Comparison of ENCODE assay signal across 2 cellular contexts in the genomic region with DNA sequence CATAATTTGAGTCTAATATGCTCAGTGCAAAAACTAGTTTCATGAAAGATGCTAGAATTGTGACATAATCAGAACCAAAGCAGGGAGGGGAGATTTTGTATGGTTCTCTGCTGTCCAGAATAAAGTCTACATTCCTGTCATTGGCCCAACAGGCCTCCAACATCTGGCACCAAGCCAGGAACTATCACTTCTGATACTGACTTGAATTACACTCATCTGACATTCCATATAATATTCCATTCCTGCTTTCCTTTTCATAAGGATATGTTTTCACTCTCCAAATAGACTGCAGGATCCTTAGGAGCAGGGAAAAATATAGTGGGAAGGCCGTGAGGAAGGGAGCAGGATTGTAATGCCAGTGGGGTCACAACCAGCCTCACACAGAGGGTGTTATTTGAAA.
A peak's percentile ranks its signal among the peaks of the same experiment; 100 is the strongest.
TF ChIP-seq lines count a peak whose summit lies in the region.

No MANE protein-coding gene starts in this region.

TF ChIP-seq in SK-N-SH treated with all-trans-retinoic acid at 6 μM for 48 hours, 23 proteins besides CTCF, POLR2A, EP300 and RAD21 (continued from another document):
- TF ChIP-seq TSHZ2 (CRISPR knock-in tag; IDR thresholded peaks at IDR 0.05), result no peak
- TF ChIP-seq, protein P1, sequence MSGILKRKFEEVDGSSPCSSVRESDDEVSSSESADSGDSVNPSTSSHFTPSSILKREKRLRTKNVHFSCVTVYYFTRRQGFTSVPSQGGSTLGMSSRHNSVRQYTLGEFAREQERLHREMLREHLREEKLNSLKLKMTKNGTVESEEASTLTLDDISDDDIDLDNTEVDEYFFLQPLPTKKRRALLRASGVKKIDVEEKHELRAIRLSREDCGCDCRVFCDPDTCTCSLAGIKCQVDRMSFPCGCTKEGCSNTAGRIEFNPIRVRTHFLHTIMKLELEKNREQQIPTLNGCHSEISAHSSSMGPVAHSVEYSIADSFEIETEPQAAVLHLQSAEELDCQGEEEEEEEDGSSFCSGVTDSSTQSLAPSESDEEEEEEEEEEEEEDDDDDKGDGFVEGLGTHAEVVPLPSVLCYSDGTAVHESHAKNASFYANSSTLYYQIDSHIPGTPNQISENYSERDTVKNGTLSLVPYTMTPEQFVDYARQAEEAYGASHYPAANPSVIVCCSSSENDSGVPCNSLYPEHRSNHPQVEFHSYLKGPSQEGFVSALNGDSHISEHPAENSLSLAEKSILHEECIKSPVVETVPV (CRISPR knock-in tag; IDR thresholded peaks at IDR 0.05), result no peak
- TF ChIP-seq BACH2 (CRISPR knock-in tag; IDR thresholded peaks at IDR 0.05; ENCODE audit: borderline replicate concordance), result no peak
- no peak for TF ChIP-seq TOX (CRISPR knock-in tag; IDR thresholded peaks at IDR 0.05; ENCODE audit: borderline replicate concordance)
- TF ChIP-seq RARB (CRISPR knock-in tag; IDR thresholded peaks at IDR 0.05), result no peak
- no peak for TF ChIP-seq SNAI2 (CRISPR knock-in tag; IDR thresholded peaks at IDR 0.05)
- TF ChIP-seq GLIS3 (CRISPR knock-in tag; IDR thresholded peaks at IDR 0.05), result no peak
- no peak for TF ChIP-seq ARNTL (CRISPR knock-in tag; IDR thresholded peaks at IDR 0.05; ENCODE audit: borderline replicate concordance, low read depth)
- no peak for TF ChIP-seq ZFP30 (CRISPR knock-in tag; IDR thresholded peaks at IDR 0.05)
- TF ChIP-seq, protein P2, sequence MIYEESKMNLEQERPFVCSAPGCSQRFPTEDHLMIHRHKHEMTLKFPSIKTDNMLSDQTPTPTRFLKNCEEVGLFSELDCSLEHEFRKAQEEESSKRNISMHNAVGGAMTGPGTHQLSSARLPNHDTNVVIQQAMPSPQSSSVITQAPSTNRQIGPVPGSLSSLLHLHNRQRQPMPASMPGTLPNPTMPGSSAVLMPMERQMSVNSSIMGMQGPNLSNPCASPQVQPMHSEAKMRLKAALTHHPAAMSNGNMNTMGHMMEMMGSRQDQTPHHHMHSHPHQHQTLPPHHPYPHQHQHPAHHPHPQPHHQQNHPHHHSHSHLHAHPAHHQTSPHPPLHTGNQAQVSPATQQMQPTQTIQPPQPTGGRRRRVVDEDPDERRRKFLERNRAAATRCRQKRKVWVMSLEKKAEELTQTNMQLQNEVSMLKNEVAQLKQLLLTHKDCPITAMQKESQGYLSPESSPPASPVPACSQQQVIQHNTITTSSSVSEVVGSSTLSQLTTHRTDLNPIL (CRISPR knock-in tag; IDR thresholded peaks at IDR 0.05; ENCODE audit: low read depth), result no peak
- TF ChIP-seq ESRRG (CRISPR knock-in tag; IDR thresholded peaks at IDR 0.05), result no peak

TF ChIP-seq in HEK293, 187 proteins besides CTCF, POLR2A, EP300 and RAD21 (continued from another document):
- TF ChIP-seq ZXDB (tag by site-specific recombination; IDR thresholded peaks at IDR 0.05) (no peak), PRDM1 (tag by site-specific recombination; IDR thresholded peaks at IDR 0.05) (peak; percentile 14; the same call in 1 of the 2 replicates), IKZF3 (tag by site-specific recombination; IDR thresholded peaks at IDR 0.05) (peak; percentile 55; the same call in 1 of the 2 replicates), ZNF423 (tag by site-specific recombination; IDR thresholded peaks at IDR 0.05) (no peak)
